8 cellular contexts compared by ENCODE assay signal in genomic region chr17:76262732-76263344, GRCh38. TPM values are rescaled to one million over a fixed set of nuclear protein-coding genes. Genes with fewer than 3 reads are reported as not detected.
A peak's percentile ranks its signal among the peaks of the same experiment; 100 is the strongest.
DNase-seq lines count a peak whose midpoint lies in the region; ATAC-seq and TF ChIP-seq lines count a peak whose summit lies in the region.

No MANE protein-coding gene starts in this region.

- ATAC-seq in CD8-positive, alpha-beta T cell: no peak
- ATAC-seq in GM19023 (IDR thresholded peaks at IDR 0.05; ENCODE audit: unreplicated experiment): no peak

- H3K4me1 ChIP-seq in CD8-positive, alpha-beta T cell (ENCODE audit: insufficient read depth, low read length): peaks cover 47% of the 10 kb centered on the region
- H3K4me1 ChIP-seq in HEK293 (ENCODE audit: control insufficient read depth, insufficient read depth, low read length): no peaks in the 10 kb centered on the region; the same call in 1 of the 2 replicates

- H3K27me3 Mint-ChIP-seq in CD8-positive, alpha-beta T cell (ENCODE audit: low read depth): no peaks in the 10 kb centered on the region
- peaks cover 15 to 26% (median 23%) of the 10 kb centered on the region in 3 donors for H3K27me3 Mint-ChIP-seq in immature natural killer cell (ENCODE audit: low read depth in 3 of 3)

- H3K27ac ChIP-seq in CD8-positive, alpha-beta T cell (ENCODE audit: low read depth, low read length): no peak overlapping the region
- no peak overlapping the region for H3K27ac ChIP-seq in HEK293 (ENCODE audit: extremely low read depth, low read depth, low read length)
- H3K27ac ChIP-seq in SU-DHL-6 (ENCODE audit: low read depth, low read length): peak overlapping the region; percentile 92

- intact Hi-C loops in CD8-positive, alpha-beta T cell (cut with DNase I, micrococcal nuclease): no loop called here

- H3K27me3 ChIP-seq in CD8-positive, alpha-beta T cell (ENCODE audit: insufficient read depth, low read length): no peaks in the 10 kb centered on the region
- H3K27me3 ChIP-seq in SU-DHL-6 (ENCODE audit: low read length): no peaks in the 10 kb centered on the region

- no peaks in the 10 kb centered on the region for H3K9me3 Mint-ChIP-seq in CD8-positive, alpha-beta T cell
- no peaks in the 10 kb centered on the region for H3K9me3 Mint-ChIP-seq in immature natural killer cell

- H2AFZ ChIP-seq in SU-DHL-6 (ENCODE audit: low read depth, low read length, severe bottlenecking): peak overlapping the region; percentile 6

- DNase-seq in CD8-positive, alpha-beta T cell: peak in 1 of 7 experiments; percentile 55
- DNase-seq in immature natural killer cell (peak; percentile 59 to 66 (median 64)), ureter (ENCODE audit: low spot score) (peak; percentile 65), hippocampal formation (lab: John Stamatoyannopoulos, UW) (no peak), HUDEP-2 (lab: John Stamatoyannopoulos, UW; ENCODE audit: unreplicated experiment in 76 of 76) (no peak)

- H3K9ac ChIP-seq in SU-DHL-6 (ENCODE audit: low read length): peak overlapping the region; percentile 49

- H3K4me3 ChIP-seq in CD8-positive, alpha-beta T cell (ENCODE audit: low read depth, low read length): no peak overlapping the region
- no peak overlapping the region for H3K4me3 ChIP-seq in HEK293 (ENCODE audit: low read depth, low read length)
- H3K4me3 ChIP-seq in SU-DHL-6 (ENCODE audit: insufficient read depth, low read length, poor library complexity, severe bottlenecking): no peak overlapping the region

- TF ChIP-seq CTCF in CD8-positive, alpha-beta T cell (IDR thresholded peaks at IDR 0.05): no peak
- TF ChIP-seq CTCF in HEK293 (tag by site-specific recombination; IDR thresholded peaks at IDR 0.05) (no peak), SU-DHL-6 (IDR thresholded peaks at IDR 0.05; ENCODE audit: insufficient read depth, low read length, poor library complexity, severe bottlenecking) (no peak)

- peaks cover 5% of the 10 kb centered on the region for H3K36me3 Mint-ChIP-seq in CD8-positive, alpha-beta T cell
- no peaks in the 10 kb centered on the region for H3K36me3 Mint-ChIP-seq in immature natural killer cell

- H3K4me1 Mint-ChIP-seq in CD8-positive, alpha-beta T cell (ENCODE audit: low read depth): peaks cover 48% of the 10 kb centered on the region
- peaks cover 53 to 54% of the 10 kb centered on the region in 2 donors for H3K4me1 Mint-ChIP-seq in immature natural killer cell

- POLR2A ChIA-PET in CD8-positive, alpha-beta T cell (lab: Charles Lee): interaction anchor here (1.2 to 11.7 kb wide), 7 partner anchors 9 to 118 kb away, joined by 3 to 121 read pairs (median 15); no protein-coding TSS in a partner anchor
- POLR2A ChIA-PET in HEK293 (lab: Yijun Ruan, JAX): interaction anchor here (0.9 to 1.9 kb wide), 3 partner anchors 12 to 22 kb away, joined by 3 to 6 read pairs (median 3); partner anchors contain the start of gene RNF157

- peak overlapping the region; percentile 30 for H3K4me3 Mint-ChIP-seq in CD8-positive, alpha-beta T cell
- peak overlapping the region; percentile 63 to 85 (median 79) for H3K4me3 Mint-ChIP-seq in immature natural killer cell

- CTCF ChIA-PET in CD8-positive, alpha-beta T cell (lab: Charles Lee): interaction anchor here (1.2 to 5.0 kb wide), 12 partner anchors 9 to 141 kb away, joined by 3 to 30 read pairs (median 6); no protein-coding TSS in a partner anchor
- CTCF ChIA-PET in HEK293 (lab: Yijun Ruan, JAX): interaction anchor here (0.7 to 6.4 kb wide), 6 partner anchors 18 to 249 kb away, joined by 3 to 47 read pairs (median 4); no protein-coding TSS in a partner anchor

- peak overlapping the region; percentile 75 for H3K4me2 ChIP-seq in SU-DHL-6 (ENCODE audit: low read depth, low read length, poor library complexity, severe bottlenecking)

- H3K9me2 ChIP-seq in SU-DHL-6 (replicated peaks; ENCODE audit: insufficient read depth, low read length): no peaks in the 10 kb centered on the region

- H3K9me3 ChIP-seq in CD8-positive, alpha-beta T cell (ENCODE audit: low read length): no peaks in the 10 kb centered on the region
- no peaks in the 10 kb centered on the region for H3K9me3 ChIP-seq in HEK293 (ENCODE audit: control insufficient read depth, insufficient read depth, low read depth, low read length)
- no peaks in the 10 kb centered on the region for H3K9me3 ChIP-seq in SU-DHL-6 (ENCODE audit: insufficient read depth, low read length)

- peaks cover 64% of the 10 kb centered on the region for H3F3A ChIP-seq in SU-DHL-6 (ENCODE audit: insufficient read depth)

- peaks cover 10% of the 10 kb centered on the region for H3K36me3 ChIP-seq in CD8-positive, alpha-beta T cell (ENCODE audit: insufficient read depth, low read length)
- H3K36me3 ChIP-seq in HEK293 (ENCODE audit: control insufficient read depth in 2 of 2, insufficient read depth in 1 of 2, low read length in 2 of 2): peaks cover 5% of the 10 kb centered on the region in 2 experiments; a peak in 2 of 3 replicates
- no peaks in the 10 kb centered on the region for H3K36me3 ChIP-seq in SU-DHL-6 (ENCODE audit: low read length)

- no peaks in the 10 kb centered on the region for H4K20me1 ChIP-seq in SU-DHL-6 (ENCODE audit: low read depth, low read length)

- H3K27ac Mint-ChIP-seq in CD8-positive, alpha-beta T cell: peak overlapping the region; percentile 91
- peak overlapping the region; percentile 87 to 99 (median 94) for H3K27ac Mint-ChIP-seq in immature natural killer cell

- peaks cover 21% of the 10 kb centered on the region for H3K79me2 ChIP-seq in SU-DHL-6 (ENCODE audit: insufficient read depth, low read length)

TF ChIP-seq in HEK293, 187 proteins besides CTCF, POLR2A, EP300 and RAD21:
- TF ChIP-seq ZNF776 (tag by site-specific recombination; IDR thresholded peaks at IDR 0.05; ENCODE audit: borderline replicate concordance): no peak
- no peak for TF ChIP-seq ZNF302 (tag by site-specific recombination; IDR thresholded peaks at IDR 0.05; ENCODE audit: low read depth)
- TF ChIP-seq ZFHX2 (tag by site-specific recombination; conservative IDR thresholded peaks at IDR 0.05): 0 out of 2 replicates have a peak, but pooled peaks have one; percentile 18
- TF ChIP-seq ZNF394 (tag by site-specific recombination; IDR thresholded peaks at IDR 0.05; ENCODE audit: borderline replicate concordance): peak; percentile 52; the same call in 1 of the 2 replicates
TF ChIP-seq in HEK293: peak in this region for 2.

RNA-seq across cellular contexts. Expression of gene UBALD2, which starts 2.3 kb away (rescaled TPM):
- total RNA-seq in CD8-positive, alpha-beta T cell: 100 to 1,000 TPM; 241 to 249 TPM
- 1 to 10 TPM; 1.5 to 4.5 (median 3.9) TPM for polyA plus RNA-seq in immature natural killer cell
- 89.1 TPM for total RNA-seq in ureter

RNA-seq across cellular contexts. Expression of gene RNF157, which starts 22.5 kb away (rescaled TPM):
- 10 to 100 TPM; 22.3 to 25.5 TPM for total RNA-seq in CD8-positive, alpha-beta T cell
- 1 to 10 TPM in 2 of 3 donors, under 1 TPM in 1; 0.69 to 3.0 (median 1.2) TPM for polyA plus RNA-seq in immature natural killer cell
- total RNA-seq in ureter: 4.3 TPM

RNA-seq across cellular contexts. Expression of gene QRICH2, which starts 45.2 kb away (rescaled TPM):
- total RNA-seq in CD8-positive, alpha-beta T cell: 1 to 10 TPM; 1.4 to 2.1 TPM
- under 1 TPM in 1 of 3 donors, not detected in 2; 0.28 TPM for polyA plus RNA-seq in immature natural killer cell
- 1.9 TPM for total RNA-seq in ureter

Comparison
In these comparisons a context has a peak if more than half of its experiments do, and no peak if none do; other contexts are left out.
1. DNase-seq: peak in immature natural killer cell (3 of 3) and ureter (single experiment); none in hippocampal formation (0 of 2) and HUDEP-2 (0 of 76).